Comparison of ENCODE assay signal across 11 cellular contexts in the genomic region with DNA sequence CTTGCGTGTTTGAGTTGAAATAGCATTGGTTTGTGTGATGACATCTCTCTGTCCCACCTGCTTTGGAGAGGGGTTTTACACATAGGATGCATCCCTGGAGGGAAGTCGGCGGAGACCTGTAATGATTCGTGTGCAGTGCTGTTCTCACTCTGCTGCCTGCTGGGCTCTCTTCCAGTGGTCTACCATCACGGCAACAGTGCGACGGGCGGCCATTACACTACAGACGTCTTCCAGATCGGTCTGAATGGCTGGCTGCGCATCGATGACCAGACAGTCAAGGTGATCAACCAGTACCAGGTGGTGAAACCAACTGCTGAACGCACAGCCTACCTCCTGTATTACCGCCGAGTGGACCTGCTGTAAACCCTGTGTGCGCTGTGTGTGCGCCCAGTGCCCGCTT. TPM values are rescaled to one million over a fixed set of nuclear protein-coding genes. Genes with fewer than 3 reads are reported as not detected.
"Had no signal": no experiment of that assay in that cellular context is flagged by ENCODE, and none has a peak within 500 bp of the region (broad histone marks: within the 10 kb centered on the region; RNA-seq: fewer than 3 reads in every experiment).

No MANE protein-coding gene starts in this region.

- H3K4me3 ChIP-seq: GM23248, HAP-1, K562 had no signal

- H3K27ac ChIP-seq: GM23248, HL-60 had no signal

- H3K4me1 ChIP-seq: HAP-1 had no signal

- H3K9me3 ChIP-seq: HAP-1 had no signal

- ATAC-seq: HCT116, K562 had no signal

- H3K9me3 Mint-ChIP-seq: HFFc6 had no signal

- H3K4me3 Mint-ChIP-seq: HFFc6 had no signal

- DNase-seq: GM23248, GOT3, H7, HFFc6, IMR-90, KG1 had no signal

- H3K27ac Mint-ChIP-seq: HFFc6 had no signal

RNA-seq across cellular contexts. Expression of a gene that starts 41.1 kb away (rescaled TPM):
- total RNA-seq: HT1080 had no signal
